1 cellular context compared by ENCODE assay signal in the genomic region with DNA sequence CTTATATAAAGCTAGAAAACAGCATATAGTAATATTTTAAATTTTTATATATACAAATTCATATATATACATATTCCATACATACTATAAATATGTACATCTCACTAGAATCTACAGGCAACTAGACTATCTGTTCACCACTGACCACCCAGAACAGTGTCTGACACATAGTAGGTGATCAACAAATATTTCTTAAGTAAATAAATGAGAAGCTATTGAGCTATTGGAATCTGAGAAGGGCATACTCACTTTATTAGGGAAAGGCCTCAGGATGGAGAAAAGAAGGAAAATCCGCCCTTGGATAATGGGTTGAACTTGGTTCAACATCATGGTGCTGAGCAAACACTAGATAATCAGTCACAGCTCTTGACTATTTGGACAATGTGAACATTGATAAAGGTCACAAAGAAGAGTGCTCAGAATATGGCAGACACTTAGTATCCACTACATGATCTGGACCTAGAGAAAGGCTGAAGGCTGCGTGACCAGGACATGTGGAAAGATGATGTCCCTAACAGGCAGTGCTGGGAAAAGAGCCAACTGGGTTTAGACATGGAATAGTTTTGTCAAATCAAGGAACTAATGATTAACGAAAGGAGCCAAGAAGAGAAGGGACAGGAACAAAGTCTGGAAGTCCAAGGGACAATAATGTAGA.
TF ChIP-seq lines count a peak whose summit lies in the region.

No MANE protein-coding gene starts in this region.

TF ChIP-seq in HepG2, 621 proteins besides CTCF, POLR2A, EP300 and RAD21 (continued from another document and continues in another):
- TF ChIP-seq STAG1 (CRISPR knock-in tag; IDR thresholded peaks at IDR 0.05), result no peak
- no peak for TF ChIP-seq ONECUT2 (CRISPR knock-in tag; IDR thresholded peaks at IDR 0.05)
- TF ChIP-seq SMAD9 (CRISPR knock-in tag; IDR thresholded peaks at IDR 0.05), result no peak
- TF ChIP-seq RARG (CRISPR knock-in tag; IDR thresholded peaks at IDR 0.05; ENCODE audit: low read depth), result no peak
- no peak for TF ChIP-seq ZNF766 (CRISPR knock-in tag; IDR thresholded peaks at IDR 0.05; ENCODE audit: borderline replicate concordance)
- TF ChIP-seq SOX6 (IDR thresholded peaks at IDR 0.05), result no peak
- TF ChIP-seq SOX6 (CRISPR knock-in tag; IDR thresholded peaks at IDR 0.05), result peak; percentile 43; the same call in 1 of the 2 replicates
- no peak for TF ChIP-seq TFDP2 (CRISPR knock-in tag; IDR thresholded peaks at IDR 0.05)
- TF ChIP-seq, protein P1, sequence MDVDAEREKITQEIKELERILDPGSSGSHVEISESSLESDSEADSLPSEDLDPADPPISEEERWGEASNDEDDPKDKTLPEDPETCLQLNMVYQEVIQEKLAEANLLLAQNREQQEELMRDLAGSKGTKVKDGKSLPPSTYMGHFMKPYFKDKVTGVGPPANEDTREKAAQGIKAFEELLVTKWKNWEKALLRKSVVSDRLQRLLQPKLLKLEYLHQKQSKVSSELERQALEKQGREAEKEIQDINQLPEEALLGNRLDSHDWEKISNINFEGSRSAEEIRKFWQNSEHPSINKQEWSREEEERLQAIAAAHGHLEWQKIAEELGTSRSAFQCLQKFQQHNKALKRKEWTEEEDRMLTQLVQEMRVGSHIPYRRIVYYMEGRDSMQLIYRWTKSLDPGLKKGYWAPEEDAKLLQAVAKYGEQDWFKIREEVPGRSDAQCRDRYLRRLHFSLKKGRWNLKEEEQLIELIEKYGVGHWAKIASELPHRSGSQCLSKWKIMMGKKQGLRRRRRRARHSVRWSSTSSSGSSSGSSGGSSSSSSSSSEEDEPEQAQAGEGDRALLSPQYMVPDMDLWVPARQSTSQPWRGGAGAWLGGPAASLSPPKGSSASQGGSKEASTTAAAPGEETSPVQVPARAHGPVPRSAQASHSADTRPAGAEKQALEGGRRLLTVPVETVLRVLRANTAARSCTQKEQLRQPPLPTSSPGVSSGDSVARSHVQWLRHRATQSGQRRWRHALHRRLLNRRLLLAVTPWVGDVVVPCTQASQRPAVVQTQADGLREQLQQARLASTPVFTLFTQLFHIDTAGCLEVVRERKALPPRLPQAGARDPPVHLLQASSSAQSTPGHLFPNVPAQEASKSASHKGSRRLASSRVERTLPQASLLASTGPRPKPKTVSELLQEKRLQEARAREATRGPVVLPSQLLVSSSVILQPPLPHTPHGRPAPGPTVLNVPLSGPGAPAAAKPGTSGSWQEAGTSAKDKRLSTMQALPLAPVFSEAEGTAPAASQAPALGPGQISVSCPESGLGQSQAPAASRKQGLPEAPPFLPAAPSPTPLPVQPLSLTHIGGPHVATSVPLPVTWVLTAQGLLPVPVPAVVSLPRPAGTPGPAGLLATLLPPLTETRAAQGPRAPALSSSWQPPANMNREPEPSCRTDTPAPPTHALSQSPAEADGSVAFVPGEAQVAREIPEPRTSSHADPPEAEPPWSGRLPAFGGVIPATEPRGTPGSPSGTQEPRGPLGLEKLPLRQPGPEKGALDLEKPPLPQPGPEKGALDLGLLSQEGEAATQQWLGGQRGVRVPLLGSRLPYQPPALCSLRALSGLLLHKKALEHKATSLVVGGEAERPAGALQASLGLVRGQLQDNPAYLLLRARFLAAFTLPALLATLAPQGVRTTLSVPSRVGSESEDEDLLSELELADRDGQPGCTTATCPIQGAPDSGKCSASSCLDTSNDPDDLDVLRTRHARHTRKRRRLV (CRISPR knock-in tag; IDR thresholded peaks at IDR 0.05), result no peak
- TF ChIP-seq ZNF317 (CRISPR knock-in tag; IDR thresholded peaks at IDR 0.05), result 0 out of 2 replicates have a peak, but pooled peaks have one; percentile 32
- TF ChIP-seq SIX4 (CRISPR knock-in tag; IDR thresholded peaks at IDR 0.05), result no peak
- TF ChIP-seq TFE3 (CRISPR knock-in tag; IDR thresholded peaks at IDR 0.05), result no peak
- TF ChIP-seq, protein P2, sequence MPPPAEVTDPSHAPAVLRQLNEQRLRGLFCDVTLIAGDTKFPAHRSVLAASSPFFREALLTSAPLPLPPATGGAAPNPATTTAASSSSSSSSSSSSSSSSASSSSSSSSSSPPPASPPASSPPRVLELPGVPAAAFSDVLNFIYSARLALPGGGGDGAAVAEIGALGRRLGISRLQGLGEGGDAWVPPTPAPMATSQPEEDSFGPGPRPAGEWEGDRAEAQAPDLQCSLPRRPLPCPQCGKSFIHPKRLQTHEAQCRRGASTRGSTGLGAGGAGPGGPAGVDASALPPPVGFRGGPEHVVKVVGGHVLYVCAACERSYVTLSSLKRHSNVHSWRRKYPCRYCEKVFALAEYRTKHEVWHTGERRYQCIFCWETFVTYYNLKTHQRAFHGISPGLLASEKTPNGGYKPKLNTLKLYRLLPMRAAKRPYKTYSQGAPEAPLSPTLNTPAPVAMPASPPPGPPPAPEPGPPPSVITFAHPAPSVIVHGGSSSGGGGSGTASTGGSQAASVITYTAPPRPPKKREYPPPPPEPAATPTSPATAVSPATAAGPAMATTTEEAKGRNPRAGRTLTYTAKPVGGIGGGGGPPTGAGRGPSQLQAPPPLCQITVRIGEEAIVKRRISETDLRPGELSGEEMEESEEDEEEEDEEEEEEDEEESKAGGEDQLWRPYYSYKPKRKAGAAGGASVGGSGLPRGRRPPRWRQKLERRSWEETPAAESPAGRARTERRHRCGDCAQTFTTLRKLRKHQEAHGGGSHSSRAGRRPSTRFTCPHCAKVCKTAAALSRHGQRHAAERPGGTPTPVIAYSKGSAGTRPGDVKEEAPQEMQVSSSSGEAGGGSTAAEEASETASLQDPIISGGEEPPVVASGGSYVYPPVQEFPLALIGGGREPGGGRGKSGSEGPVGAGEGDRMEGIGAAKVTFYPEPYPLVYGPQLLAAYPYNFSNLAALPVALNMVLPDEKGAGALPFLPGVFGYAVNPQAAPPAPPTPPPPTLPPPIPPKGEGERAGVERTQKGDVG (CRISPR knock-in tag; IDR thresholded peaks at IDR 0.05; ENCODE audit: borderline replicate concordance), result no peak
- TF ChIP-seq TCF12 (IDR thresholded peaks at IDR 0.05), result no peak
- TF ChIP-seq TCF12 (CRISPR knock-in tag; IDR thresholded peaks at IDR 0.05), result no peak
- no peak for TF ChIP-seq STAT5B (CRISPR knock-in tag; IDR thresholded peaks at IDR 0.05)
- no peak for TF ChIP-seq RXRA (CRISPR knock-in tag; IDR thresholded peaks at IDR 0.05)
- TF ChIP-seq CEBPZ (IDR thresholded peaks at IDR 0.05; ENCODE audit: low read length), result no peak
- no peak for TF ChIP-seq ZNF552 (CRISPR knock-in tag; IDR thresholded peaks at IDR 0.05; ENCODE audit: borderline replicate concordance)
- TF ChIP-seq GFI1 (CRISPR knock-in tag; IDR thresholded peaks at IDR 0.05; ENCODE audit: borderline replicate concordance), result 0 out of 2 replicates have a peak, but pooled peaks have one; percentile 32
- no peak for TF ChIP-seq SKI (IDR thresholded peaks at IDR 0.05; ENCODE audit: partially characterized antibody)
- TF ChIP-seq ZFP1 (CRISPR knock-in tag; IDR thresholded peaks at IDR 0.05), result no peak
- no peak for TF ChIP-seq NR2C2 (CRISPR knock-in tag; IDR thresholded peaks at IDR 0.05; ENCODE audit: borderline replicate concordance)
- no peak for TF ChIP-seq ZBTB3 (CRISPR knock-in tag; IDR thresholded peaks at IDR 0.05; ENCODE audit: borderline replicate concordance, low read depth)
- no peak for TF ChIP-seq DDIT3 (CRISPR knock-in tag; IDR thresholded peaks at IDR 0.05)
- no peak for TF ChIP-seq NFATC3 (CRISPR knock-in tag; IDR thresholded peaks at IDR 0.05)
- TF ChIP-seq CENPX (CRISPR knock-in tag; IDR thresholded peaks at IDR 0.05), result no peak
- TF ChIP-seq ZBTB44 (CRISPR knock-in tag; IDR thresholded peaks at IDR 0.05), result no peak
- TF ChIP-seq ZNF619 (CRISPR knock-in tag; IDR thresholded peaks at IDR 0.05), result no peak
- no peak for TF ChIP-seq ARID4A (CRISPR knock-in tag; IDR thresholded peaks at IDR 0.05; ENCODE audit: borderline replicate concordance)
- no peak for TF ChIP-seq SRSF4 (IDR thresholded peaks at IDR 0.05; ENCODE audit: low read depth, low read length, poor library complexity, severe bottlenecking)
- TF ChIP-seq TBX2 (CRISPR knock-in tag; IDR thresholded peaks at IDR 0.05; ENCODE audit: borderline replicate concordance), result no peak
